ENCODE assay signal across 28 cellular contexts in the genomic region with DNA sequence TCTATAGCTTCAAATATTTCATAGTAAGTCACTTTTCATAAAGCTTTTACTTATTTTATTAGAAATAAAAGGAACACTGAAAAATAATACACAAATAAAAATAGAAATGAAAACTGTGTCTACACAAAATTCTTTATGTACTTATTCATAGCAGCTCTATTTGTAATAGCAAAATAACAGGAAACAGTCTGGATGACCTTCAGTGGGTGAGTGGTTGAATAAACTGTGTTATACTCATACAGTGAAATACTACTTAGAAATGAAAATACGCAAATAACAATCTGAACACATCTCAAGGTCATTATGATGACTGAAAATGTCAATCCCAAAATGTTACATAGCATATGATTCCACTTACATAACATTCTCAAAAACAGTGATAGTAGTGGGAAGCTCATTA.
A peak's percentile ranks its signal among the peaks of the same experiment; 100 is the strongest.
DNase-seq lines count a peak whose midpoint lies in the region; ATAC-seq and TF ChIP-seq lines count a peak whose summit lies in the region.
"Had no signal": no experiment of that assay in that cellular context is flagged by ENCODE, and none has a peak within 500 bp of the region (broad histone marks: within the 10 kb centered on the region; RNA-seq: fewer than 3 reads in every experiment).

No MANE protein-coding gene starts in this region.

- no peak overlapping the region for H3K27ac Mint-ChIP-seq in activated T-helper 2 cell treated with anti-CD3 and anti-CD28 coated beads, Interferon-gamma antibody, Interleukin-2, Interleukin-4, amounts not matched to agents 10 μg/mL and 5 μg/mL and 100 μg/mL, durations not matched to agents 14 hours and 24 hours and 36 hours
- H3K27ac Mint-ChIP-seq: activated CD4-positive, alpha-beta T cell treated with anti-CD3 and anti-CD28 coated beads, Interleukin-2, amount 10 ng/mL, durations not matched to agents 24 days and 14 days; CD8-positive, alpha-beta T cell; T-helper 1 cell treated with Interleukin-12 subunit alpha and Interleukin-12 subunit beta and Interleukin-4 antibody, amounts not matched to agents 30 μg/mL and 1 μg/mL, for 36 hours had no signal

- H3K79me2 ChIP-seq in SK-N-SH (ENCODE audit: insufficient read depth): no peaks in the 10 kb centered on the region

- intact Hi-C loops in activated T-helper 2 cell treated with anti-CD3 and anti-CD28 coated beads, Interferon-gamma antibody, Interleukin-2, Interleukin-4, amounts not matched to agents 10 μg/mL and 5 μg/mL and 100 μg/mL, durations not matched to agents 14 hours and 24 hours and 36 hours (cut with micrococcal nuclease): no loop called here

- no peak for TF ChIP-seq EP300 in SK-N-SH (IDR thresholded peaks at IDR 0.05; ENCODE audit: borderline replicate concordance in 1 of 2, low read depth in 1 of 2, low read length in 1 of 2)

- 84% methylated on average over 1 of the region's 1 CpG for WGBS in SK-N-SH (ENCODE audit: low lambda C conversion rate)

- H3K9ac ChIP-seq in SK-N-SH: no peak overlapping the region

- no peaks in the 10 kb centered on the region for H3K27me3 Mint-ChIP-seq in activated T-helper 2 cell treated with anti-CD3 and anti-CD28 coated beads, Interferon-gamma antibody, Interleukin-2, Interleukin-4, amounts not matched to agents 10 μg/mL and 5 μg/mL and 100 μg/mL, durations not matched to agents 14 hours and 24 hours and 36 hours (ENCODE audit: low read depth)
- H3K27me3 Mint-ChIP-seq: activated CD4-positive, alpha-beta T cell treated with anti-CD3 and anti-CD28 coated beads, Interleukin-2, amount 10 ng/mL, durations not matched to agents 24 days and 14 days; central memory CD8-positive, alpha-beta T cell had no signal

- no peaks in the 10 kb centered on the region for H3K27me3 ChIP-seq in SK-N-SH (ENCODE audit: insufficient read depth)
- H3K27me3 ChIP-seq: neutrophil, suprapubic skin had no signal

- peak overlapping the region; percentile 0; the same call in 1 of the 2 replicates for H2AFZ ChIP-seq in SK-N-SH (ENCODE audit: low read depth)

- no peak overlapping the region for H3K27ac ChIP-seq in SK-N-SH (ENCODE audit: low read depth in 2 of 2, low read length in 1 of 2)
- H3K27ac ChIP-seq: neutrophil, psoas muscle, skin epidermis, suprapubic skin had no signal

- no peaks in the 10 kb centered on the region for H3K9me3 ChIP-seq in SK-N-SH
- H3K9me3 ChIP-seq: neutrophil, psoas muscle, suprapubic skin had no signal

- H3K9me2 ChIP-seq in SK-N-SH: no peaks in the 10 kb centered on the region

- peaks cover 17% of the 10 kb centered on the region for H3K9me3 Mint-ChIP-seq in activated T-helper 2 cell treated with anti-CD3 and anti-CD28 coated beads, Interferon-gamma antibody, Interleukin-2, Interleukin-4, amounts not matched to agents 10 μg/mL and 5 μg/mL and 100 μg/mL, durations not matched to agents 14 hours and 24 hours and 36 hours
- H3K9me3 Mint-ChIP-seq: activated CD4-positive, alpha-beta T cell treated with anti-CD3 and anti-CD28 coated beads, Interleukin-2, amount 10 ng/mL, durations not matched to agents 24 days and 14 days; T-helper 1 cell treated with Interleukin-12 subunit alpha and Interleukin-12 subunit beta and Interleukin-4 antibody, amounts not matched to agents 30 μg/mL and 1 μg/mL, for 36 hours had no signal

- ATAC-seq in GM19328 (IDR thresholded peaks at IDR 0.05; ENCODE audit: unreplicated experiment) (no peak), HG02885 (IDR thresholded peaks at IDR 0.05; ENCODE audit: poor library complexity, unreplicated experiment) (no peak)
- ATAC-seq: activated T-cell treated with anti-CD3 and anti-CD28 coated beads, Interleukin-2, amount 50 U/mL, for 4 hours; CD8-positive, alpha-beta T cell; esophagus mucosa; left colon; psoas muscle had no signal

- DNase-seq in A172 (ENCODE audit: low spot score): peak; percentile 17
- DNase-seq in SK-N-SH: no peak
- peak; percentile 85 for DNase-seq in choroid plexus epithelial cell (ENCODE audit: low read depth)
- DNase-seq in glomerular endothelial cell (ENCODE audit: extremely low read depth, low read depth, low spot score): peak; percentile 66
- no peak for DNase-seq in activated T-helper 2 cell treated with anti-CD3 and anti-CD28 coated beads, Interferon-gamma antibody, Interleukin-2, Interleukin-4, amounts not matched to agents 10 μg/mL and 5 μg/mL and 100 μg/mL, durations not matched to agents 14 hours and 24 hours and 36 hours (ENCODE audit: low spot score)
- no peak for DNase-seq in activated CD4-positive, alpha-beta T cell treated with anti-CD3 and anti-CD28 coated beads for 48 hours
- DNase-seq: 8988T; activated CD4-positive, alpha-beta T cell treated with anti-CD3 and anti-CD28 coated beads, Interleukin-2, amount 10 ng/mL, durations not matched to agents 24 days and 14 days; activated naive CD4-positive, alpha-beta T cell treated with Interleukin-2 at 50 U/mL for 16 hours; activated T-cell treated with anti-CD3 and anti-CD28 coated beads, Interleukin-2, amount 50 U/mL, for 4 hours; amygdala; CD8-positive, alpha-beta T cell; effector CD4-positive, alpha-beta T cell; left colon; mesendoderm; NCI-H1092; NCI-H187; NCI-H526 treated with DMSO at 0.1 percent for 48 hours; psoas muscle; stimulated activated CD4-positive, alpha-beta T cell treated with anti-CD3 and anti-CD28 coated beads, Interleukin-2, amount 100 ng/mL, for 24 hours had no signal

- POLR2A ChIA-PET in SK-N-SH (lab: Yijun Ruan, JAX): no interaction called here

- no peaks in the 10 kb centered on the region for H3K4me1 Mint-ChIP-seq in activated T-helper 2 cell treated with anti-CD3 and anti-CD28 coated beads, Interferon-gamma antibody, Interleukin-2, Interleukin-4, amounts not matched to agents 10 μg/mL and 5 μg/mL and 100 μg/mL, durations not matched to agents 14 hours and 24 hours and 36 hours (ENCODE audit: low read depth)
- H3K4me1 Mint-ChIP-seq: activated CD4-positive, alpha-beta T cell treated with anti-CD3 and anti-CD28 coated beads, Interleukin-2, amount 10 ng/mL, durations not matched to agents 24 days and 14 days; central memory CD8-positive, alpha-beta T cell had no signal

- no peaks in the 10 kb centered on the region for H3K36me3 ChIP-seq in SK-N-SH (replicated peaks in 1 of 2; ENCODE audit: control insufficient read depth in 1 of 2, insufficient read depth in 2 of 2, low read length in 1 of 2)
- H3K36me3 ChIP-seq: neutrophil, suprapubic skin had no signal

- TF ChIP-seq RAD21 in SK-N-SH (IDR thresholded peaks at IDR 0.05; ENCODE audit: low read length): no peak

- CTCF ChIA-PET in SK-N-SH (lab: Yijun Ruan, JAX): interaction anchor here (1.4 to 2.8 kb wide), 3 partner anchors 11 to 30 kb away, joined by 3 to 7 read pairs (median 3); no protein-coding TSS in a partner anchor

- no peak overlapping the region for H3K4me3 ChIP-seq in SK-N-SH (ENCODE audit: low read depth in 2 of 2, low read length in 1 of 2)
- H3K4me3 ChIP-seq in choroid plexus epithelial cell (ENCODE audit: low read depth, low read length): no peak overlapping the region
- H3K4me3 ChIP-seq: psoas muscle, skin epidermis, suprapubic skin had no signal

- H4K20me1 ChIP-seq in SK-N-SH (ENCODE audit: insufficient read depth): no peaks in the 10 kb centered on the region

- no peak for TF ChIP-seq CTCF in SK-N-SH (IDR thresholded peaks at IDR 0.05)
- no peak for TF ChIP-seq CTCF in choroid plexus epithelial cell (conservative IDR thresholded peaks at IDR 0.05; ENCODE audit: low read depth, low read length)

- H3K36me3 Mint-ChIP-seq in activated T-helper 2 cell treated with anti-CD3 and anti-CD28 coated beads, Interferon-gamma antibody, Interleukin-2, Interleukin-4, amounts not matched to agents 10 μg/mL and 5 μg/mL and 100 μg/mL, durations not matched to agents 14 hours and 24 hours and 36 hours (ENCODE audit: low read depth): no peaks in the 10 kb centered on the region
- H3K36me3 Mint-ChIP-seq: CD8-positive, alpha-beta T cell had no signal

- H3K4me3 Mint-ChIP-seq in activated T-helper 2 cell treated with anti-CD3 and anti-CD28 coated beads, Interferon-gamma antibody, Interleukin-2, Interleukin-4, amounts not matched to agents 10 μg/mL and 5 μg/mL and 100 μg/mL, durations not matched to agents 14 hours and 24 hours and 36 hours (ENCODE audit: low read depth): no peak overlapping the region
- H3K4me3 Mint-ChIP-seq: activated CD4-positive, alpha-beta T cell treated with anti-CD3 and anti-CD28 coated beads, Interleukin-2, amount 10 ng/mL, durations not matched to agents 24 days and 14 days; activated T-cell treated with anti-CD3 and anti-CD28 coated beads, Interleukin-2, amount 50 U/mL, for 4 hours; CD8-positive, alpha-beta T cell; central memory CD8-positive, alpha-beta T cell; T-helper 1 cell treated with Interleukin-12 subunit alpha and Interleukin-12 subunit beta and Interleukin-4 antibody, amounts not matched to agents 30 μg/mL and 1 μg/mL, for 36 hours had no signal

- H3K4me1 ChIP-seq in SK-N-SH (ENCODE audit: control insufficient read depth in 1 of 2, insufficient read depth in 2 of 2, low read depth in 1 of 2, low read length in 1 of 2): peaks cover 0 to 7% of the 10 kb centered on the region in 2 experiments; a peak in 2 of 4 replicates
- H3K4me1 ChIP-seq: psoas muscle, suprapubic skin had no signal

- no peak overlapping the region for H3K4me2 ChIP-seq in SK-N-SH

- no peaks in the 10 kb centered on the region for H3F3A ChIP-seq in SK-N-SH (replicated peaks; ENCODE audit: insufficient read depth)

TF ChIP-seq in SK-N-SH, 30 proteins besides CTCF, POLR2A, EP300 and RAD21 (continues in another document):
- TF ChIP-seq TCF12 (IDR thresholded peaks at IDR 0.05): no peak
- no peak for TF ChIP-seq GATA2 (CRISPR knock-in tag; IDR thresholded peaks at IDR 0.05)
- TF ChIP-seq, protein P1, sequence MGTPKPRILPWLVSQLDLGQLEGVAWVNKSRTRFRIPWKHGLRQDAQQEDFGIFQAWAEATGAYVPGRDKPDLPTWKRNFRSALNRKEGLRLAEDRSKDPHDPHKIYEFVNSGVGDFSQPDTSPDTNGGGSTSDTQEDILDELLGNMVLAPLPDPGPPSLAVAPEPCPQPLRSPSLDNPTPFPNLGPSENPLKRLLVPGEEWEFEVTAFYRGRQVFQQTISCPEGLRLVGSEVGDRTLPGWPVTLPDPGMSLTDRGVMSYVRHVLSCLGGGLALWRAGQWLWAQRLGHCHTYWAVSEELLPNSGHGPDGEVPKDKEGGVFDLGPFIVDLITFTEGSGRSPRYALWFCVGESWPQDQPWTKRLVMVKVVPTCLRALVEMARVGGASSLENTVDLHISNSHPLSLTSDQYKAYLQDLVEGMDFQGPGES (IDR thresholded peaks at IDR 0.05; ENCODE audit: low read depth, low read length): no peak
- no peak for TF ChIP-seq POLR2AphosphoS5 (IDR thresholded peaks at IDR 0.05; ENCODE audit: low read depth, low read length)
- no peak for TF ChIP-seq RFX5 (IDR thresholded peaks at IDR 0.05; ENCODE audit: low read length)
- TF ChIP-seq ELF1 (IDR thresholded peaks at IDR 0.05): no peak
- TF ChIP-seq, protein P2, sequence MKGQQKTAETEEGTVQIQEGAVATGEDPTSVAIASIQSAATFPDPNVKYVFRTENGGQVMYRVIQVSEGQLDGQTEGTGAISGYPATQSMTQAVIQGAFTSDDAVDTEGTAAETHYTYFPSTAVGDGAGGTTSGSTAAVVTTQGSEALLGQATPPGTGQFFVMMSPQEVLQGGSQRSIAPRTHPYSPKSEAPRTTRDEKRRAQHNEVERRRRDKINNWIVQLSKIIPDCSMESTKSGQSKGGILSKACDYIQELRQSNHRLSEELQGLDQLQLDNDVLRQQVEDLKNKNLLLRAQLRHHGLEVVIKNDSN (IDR thresholded peaks at IDR 0.05; ENCODE audit: borderline replicate concordance, low read depth): no peak
- TF ChIP-seq FOXM1 (IDR thresholded peaks at IDR 0.05; ENCODE audit: low read depth): no peak

Comparison
In these comparisons a context has a peak if more than half of its experiments do, and no peak if none do; other contexts are left out.
1. DNase-seq: peak in A172 (single experiment), choroid plexus epithelial cell (single experiment) and glomerular endothelial cell (single experiment); none in SK-N-SH (single experiment), activated T-helper 2 cell treated with anti-CD3 and anti-CD28 coated beads, Interferon-gamma antibody, Interleukin-2, Interleukin-4, amounts not matched to agents 10 μg/mL and 5 μg/mL and 100 μg/mL, durations not matched to agents 14 hours and 24 hours and 36 hours (single experiment) and activated CD4-positive, alpha-beta T cell treated with anti-CD3 and anti-CD28 coated beads for 48 hours (single experiment).